ENCODE assay signal across 10 cellular contexts in genomic region chrX:137565318-137565904, GRCh38. TPM values are rescaled to one million over a fixed set of nuclear protein-coding genes. Genes with fewer than 3 reads are reported as not detected.
A peak's percentile ranks its signal among the peaks of the same experiment; 100 is the strongest.
DNase-seq lines count a peak whose midpoint lies in the region; ATAC-seq and TF ChIP-seq lines count a peak whose summit lies in the region.
"Had no signal": no experiment of that assay in that cellular context is flagged by ENCODE, and none has a peak within 500 bp of the region (broad histone marks: within the 10 kb centered on the region; RNA-seq: fewer than 3 reads in every experiment).

No MANE protein-coding gene starts in this region.

- H3F3A ChIP-seq in smooth muscle cell (ENCODE audit: low read depth) = no peaks in the 10 kb centered on the region

- no peak overlapping the region for H3K4ac ChIP-seq in IMR-90 (ENCODE audit: low read depth, low read length)

- H3K27me3 Mint-ChIP-seq in immature natural killer cell (ENCODE audit: low read depth in 3 of 3) = peaks cover 11 to 31% (median 18%) of the 10 kb centered on the region in 3 donors

- peaks cover 0 to 13% (median 2%) of the 10 kb centered on the region in 6 donors for H3K9me3 Mint-ChIP-seq in immature natural killer cell

- H3K14ac ChIP-seq in IMR-90 (replicated peaks; ENCODE audit: low read depth, low read length) = no peak overlapping the region

- no peak overlapping the region for H3K56ac ChIP-seq in IMR-90 (ENCODE audit: extremely low read depth, insufficient read depth, low read length)

- no peak overlapping the region for H4K5ac ChIP-seq in IMR-90 (ENCODE audit: low read depth, low read length)

- H3K36me3 Mint-ChIP-seq in immature natural killer cell = peaks cover 0 to 5% (median 0%) of the 10 kb centered on the region in 3 donors

- intact Hi-C loops in IMR-90 (cut with micrococcal nuclease) (no loop called here), ascending aorta (cut with DNase I) (no loop called here)

- peak overlapping the region; percentile 34 for H2AFZ ChIP-seq in IMR-90 (replicated peaks; ENCODE audit: low read length, poor library complexity)
- H2AFZ ChIP-seq in smooth muscle cell (ENCODE audit: low read depth) = peak overlapping the region; percentile 15
- H2AFZ ChIP-seq: PC-9 had no signal

- no peak for ATAC-seq in IMR-90 (ENCODE audit: low read depth)

- no peak overlapping the region for H2BK20ac ChIP-seq in IMR-90 (ENCODE audit: low read depth, low read length)

- BruUV-seq in IMR-90 (replicated peaks; lab: Mats Ljungman, UMichigan) = no TSS peak

- no peak overlapping the region for H4K8ac ChIP-seq in IMR-90 (ENCODE audit: low read depth in 2 of 2, low read length in 2 of 2)

- no peak overlapping the region for H3K23ac ChIP-seq in IMR-90 (ENCODE audit: low read depth, low read length)

- H3K4me3 ChIP-seq in IMR-90 (ENCODE audit: insufficient read depth, low read depth, low read length) (no peak overlapping the region), ascending aorta (peak overlapping the region; percentile 54 to 70), smooth muscle cell (peak overlapping the region; percentile 56)
- H3K4me3 ChIP-seq: PC-9 had no signal

- H3K9me3 ChIP-seq in IMR-90 (ENCODE audit: control insufficient read depth, insufficient read depth, low read length) = peaks cover 10% of the 10 kb centered on the region; the same call in 1 of the 2 replicates
- H3K9me3 ChIP-seq in ascending aorta = no peaks in the 10 kb centered on the region
- H3K9me3 ChIP-seq in smooth muscle cell (replicated peaks; ENCODE audit: low read depth) = peaks cover 5% of the 10 kb centered on the region

- TF ChIP-seq POLR2A in IMR-90 (IDR thresholded peaks at IDR 0.05; ENCODE audit: low read depth, low read length) = no peak

- H2AK5ac ChIP-seq in IMR-90 (ENCODE audit: low read depth, low read length) = no peak overlapping the region

- H4K20me1 ChIP-seq in IMR-90 (ENCODE audit: insufficient read depth, low read length) (no peaks in the 10 kb centered on the region), smooth muscle cell (ENCODE audit: low read depth) (no peaks in the 10 kb centered on the region)

- H3K9me1 ChIP-seq in IMR-90 (ENCODE audit: insufficient read depth, low read length) = no peaks in the 10 kb centered on the region

- H3K27me3 ChIP-seq in IMR-90 (ENCODE audit: control insufficient read depth, insufficient read depth, low read length) (peaks cover 27% of the 10 kb centered on the region), ascending aorta (peaks cover 6% of the 10 kb centered on the region), smooth muscle cell (ENCODE audit: low read depth) (peaks cover 82% of the 10 kb centered on the region)

- H3K4me2 ChIP-seq in IMR-90 (ENCODE audit: low read depth, low read length) = peak overlapping the region; percentile 4; the same call in 1 of the 2 replicates
- H3K4me2 ChIP-seq in smooth muscle cell = peak overlapping the region; percentile 84
- H3K4me2 ChIP-seq: PC-9 had no signal

- no peaks in the 10 kb centered on the region for H3K79me2 ChIP-seq in smooth muscle cell (ENCODE audit: low read depth)

- no peak overlapping the region for H2BK120ac ChIP-seq in IMR-90 (ENCODE audit: low read depth, low read length)

- DNase-seq in IMR-90 = no peak
- DNase-seq in ascending aorta (ENCODE audit: low spot score in 2 of 2) = no peak
- no peak for DNase-seq in immature natural killer cell
- DNase-seq in smooth muscle cell (lab: John Stamatoyannopoulos, UW; ENCODE audit: unreplicated experiment) = no peak
- no peak for DNase-seq in anterior cingulate cortex (lab: John Stamatoyannopoulos, UW)
- no peak for DNase-seq in caudate nucleus (lab: John Stamatoyannopoulos, UW)
- no peak for DNase-seq in AG08396 (ENCODE audit: low spot score)
- DNase-seq: activated effector memory CD4-positive, alpha-beta T cell treated with anti-CD3 and anti-CD28 coated beads, Interleukin-2, amount 50 U/mL, for 16 hours; KG1; PC-9 had no signal

- no peak overlapping the region for H3K27ac Mint-ChIP-seq in immature natural killer cell

- H3K4me1 Mint-ChIP-seq in immature natural killer cell = peaks cover 6 to 12% of the 10 kb centered on the region in 2 donors

- no peak for TF ChIP-seq RAD21 in IMR-90 (IDR thresholded peaks at IDR 0.05; ENCODE audit: low read length)

- H2BK15ac ChIP-seq in IMR-90 (ENCODE audit: low read depth, low read length) = no peak overlapping the region

- H3K4me3 Mint-ChIP-seq in immature natural killer cell = peak overlapping the region; percentile 10 to 81 (median 41)

- H3K27ac ChIP-seq in IMR-90 (ENCODE audit: insufficient read depth, low read length) (no peak overlapping the region), ascending aorta (no peak overlapping the region), smooth muscle cell (ENCODE audit: low read depth) (no peak overlapping the region), caudate nucleus (ENCODE audit: low read depth, low read length) (no peak overlapping the region)
- H3K27ac ChIP-seq: PC-9 had no signal

- in situ Hi-C loops in IMR-90 (cut with MboI; ENCODE audit: low sequenced_read_pairs) = no loop called here

- H2BK5ac ChIP-seq in IMR-90 (ENCODE audit: low read depth, low read length, poor library complexity, severe bottlenecking) = no peak overlapping the region

- no peak overlapping the region for H4K91ac ChIP-seq in IMR-90 (ENCODE audit: insufficient read depth, low read depth, low read length)

- H3K18ac ChIP-seq in IMR-90 (ENCODE audit: low read depth, low read length) = no peak overlapping the region

- H3K36me3 ChIP-seq in IMR-90 (ENCODE audit: control insufficient read depth, insufficient read depth, low read length) (no peaks in the 10 kb centered on the region), ascending aorta (no peaks in the 10 kb centered on the region), smooth muscle cell (ENCODE audit: low read depth) (no peaks in the 10 kb centered on the region)

- CTCF ChIA-PET in IMR-90 (lab: Yijun Ruan, JAX) = no interaction called here

- POLR2A ChIA-PET in IMR-90 (lab: Charles Lee; ENCODE audit: unreplicated experiment) = no interaction called here

- no peaks in the 10 kb centered on the region for H3K4me1 ChIP-seq in IMR-90 (ENCODE audit: control insufficient read depth, insufficient read depth, low read length)
- H3K4me1 ChIP-seq in ascending aorta = no peaks in the 10 kb centered on the region
- H3K4me1 ChIP-seq in smooth muscle cell (ENCODE audit: low read depth) = no peaks in the 10 kb centered on the region

- H3K9ac ChIP-seq in IMR-90 (ENCODE audit: low read depth, low read length) (no peak overlapping the region), smooth muscle cell (ENCODE audit: low read depth) (no peak overlapping the region)

- dilution Hi-C loops in IMR-90 (cut with HindIII; ENCODE audit: low sequenced_read_pairs, unreplicated experiment) = no loop called here

- no peaks in the 10 kb centered on the region for H3K79me1 ChIP-seq in IMR-90 (ENCODE audit: low read depth in 1 of 2, low read length in 2 of 2)

- TF ChIP-seq CTCF in IMR-90 (conservative IDR thresholded peaks at IDR 0.05; ENCODE audit: low read depth, low read length) (no peak), ascending aorta (IDR thresholded peaks at IDR 0.05) (no peak), smooth muscle cell (IDR thresholded peaks at IDR 0.05; ENCODE audit: borderline replicate concordance, insufficient read depth, poor library complexity, severe bottlenecking) (no peak)

- WGBS in IMR-90 (ENCODE audit: extremely low coverage in 2 of 2, insufficient read length in 1 of 2), 2 experiments = 19% methylated on average over 17 of the region's 54 CpGs; no CpG with 5 or more reads in 1 of the 2 experiments
- WGBS in smooth muscle cell (ENCODE audit: low lambda C conversion rate) = 32% methylated on average over 47 of the region's 54 CpGs

- no peak overlapping the region for H2AK9ac ChIP-seq in IMR-90 (replicated peaks; ENCODE audit: low read depth, low read length, poor library complexity)

TF ChIP-seq in IMR-90, 13 proteins besides CTCF, POLR2A, EP300 and RAD21:
- no peak for TF ChIP-seq CHD1 (IDR thresholded peaks at IDR 0.05; ENCODE audit: low read depth, low read length)
- TF ChIP-seq RFX5 (IDR thresholded peaks at IDR 0.05; ENCODE audit: low read depth, low read length) = no peak
- TF ChIP-seq BHLHE40 (IDR thresholded peaks at IDR 0.05; ENCODE audit: low read depth, low read length) = no peak
- TF ChIP-seq SMC3 (IDR thresholded peaks at IDR 0.05; ENCODE audit: low read depth, low read length) = no peak
- no peak for TF ChIP-seq RCOR1 (IDR thresholded peaks at IDR 0.05; ENCODE audit: insufficient replicate concordance, low read length)

RNA-seq across cellular contexts. Expression of gene ZIC3, which starts 0.5 kb away (rescaled TPM):
- total RNA-seq in IMR-90 (2012; rRNA removed) (not detected in 2 replicates), ascending aorta (not detected), smooth muscle cell (0.09 TPM in 1 of 2 replicates, not detected in the other)
- polyA plus RNA-seq in IMR-90 (2012; rRNA removed) (not detected in 2 replicates), immature natural killer cell (not detected), smooth muscle cell (not detected in 2 replicates)
- not detected in 2 replicates for polyA plus RNA-seq in IMR-90 (2012; cell fraction: cytosol; rRNA removed)
- polyA plus RNA-seq in IMR-90 (2012; cell fraction: nucleus; rRNA removed; ENCODE audit: low replicate concordance) = not detected in 2 replicates
- total RNA-seq: PC-9 had no signal
